ENCODE assay signal across 21 cellular contexts in genomic region chr18:50155406-50155805, GRCh38. TPM values are rescaled to one million over a fixed set of nuclear protein-coding genes. Genes with fewer than 3 reads are reported as not detected.
DNase-seq lines count a peak whose midpoint lies in the region; ATAC-seq, FAIRE-seq and TF ChIP-seq lines count a peak whose summit lies in the region.
"Had no signal": no experiment of that assay in that cellular context is flagged by ENCODE, and none has a peak within 500 bp of the region (broad histone marks: within the 10 kb centered on the region; RNA-seq: fewer than 3 reads in every experiment).

No MANE protein-coding gene starts in this region.

- H3K36me3 ChIP-seq in bronchial epithelial cell (ENCODE audit: control insufficient read depth, insufficient read depth, low read length) (no peaks in the 10 kb centered on the region), smooth muscle cell (ENCODE audit: low read depth) (no peaks in the 10 kb centered on the region)

- no peaks in the 10 kb centered on the region for H3K79me2 ChIP-seq in smooth muscle cell (ENCODE audit: low read depth)

- no peaks in the 10 kb centered on the region for H3K9me3 ChIP-seq in smooth muscle cell (replicated peaks; ENCODE audit: low read depth)
- H3K9me3 ChIP-seq: Caco-2 had no signal

- DNase-seq in bronchial epithelial cell (ENCODE audit: low read depth): peak; percentile 57
- DNase-seq in epithelial cell of prostate (ENCODE audit: low read depth, low spot score): no peak
- DNase-seq in smooth muscle cell (lab: John Stamatoyannopoulos, UW; ENCODE audit: unreplicated experiment): no peak
- DNase-seq in activated naive CD4-positive, alpha-beta T cell (lab: John Stamatoyannopoulos, UW): no peak
- DNase-seq: ACHN; AML-193; Caco-2; CD4-positive, alpha-beta T cell; GOT3; H7; IMR-90 had no signal

- H3K27me3 ChIP-seq in bronchial epithelial cell (ENCODE audit: control insufficient read depth, insufficient read depth, low read length) (no peaks in the 10 kb centered on the region), smooth muscle cell (ENCODE audit: low read depth) (no peaks in the 10 kb centered on the region)

- H3K27ac ChIP-seq in epithelial cell of prostate (peak overlapping the region; percentile 79), smooth muscle cell (ENCODE audit: low read depth) (peak overlapping the region; percentile 44)
- H3K27ac ChIP-seq: C4-2B had no signal

- TF ChIP-seq POLR2A in GM18505 (IDR thresholded peaks at IDR 0.05; ENCODE audit: borderline replicate concordance, extremely low read depth, insufficient read depth, insufficient read length): no peak

- no peak overlapping the region for H3K4me2 ChIP-seq in smooth muscle cell

- H3K4me3 ChIP-seq in bronchial epithelial cell (ENCODE audit: low read depth, low read length) (no peak overlapping the region), smooth muscle cell (no peak overlapping the region)

- no peak for FAIRE-seq in bronchial epithelial cell (lab: Jason Lieb, UNC)
- FAIRE-seq: A204.1, D721Med, G401.6, GM12891, GM18507, HTR-8/SVneo had no signal

- peaks cover 13% of the 10 kb centered on the region for H3K4me1 ChIP-seq in smooth muscle cell (ENCODE audit: low read depth)

- ATAC-seq in GM21576 (IDR thresholded peaks at IDR 0.05; ENCODE audit: unreplicated experiment) (no peak), GM18505 (IDR thresholded peaks at IDR 0.05; ENCODE audit: unreplicated experiment) (no peak)
- ATAC-seq: HCT116 had no signal

- H4K20me1 ChIP-seq in smooth muscle cell (ENCODE audit: low read depth): no peaks in the 10 kb centered on the region

- H3F3A ChIP-seq in smooth muscle cell (ENCODE audit: low read depth): no peaks in the 10 kb centered on the region

- WGBS in smooth muscle cell (ENCODE audit: low lambda C conversion rate): 72% methylated on average over 2 of the region's 2 CpGs

- H3K9ac ChIP-seq in smooth muscle cell (ENCODE audit: low read depth): no peak overlapping the region

- no peak overlapping the region for H2AFZ ChIP-seq in smooth muscle cell (ENCODE audit: low read depth)

- TF ChIP-seq CTCF in bronchial epithelial cell (IDR thresholded peaks at IDR 0.05; ENCODE audit: insufficient read depth, low read length, severe bottlenecking) (no peak), smooth muscle cell (IDR thresholded peaks at IDR 0.05; ENCODE audit: borderline replicate concordance, insufficient read depth, poor library complexity, severe bottlenecking) (no peak)

RNA-seq across cellular contexts. Expression of gene MYO5B, which starts 39.5 kb away (rescaled TPM):
- total RNA-seq in bronchial epithelial cell: 31.3 and 66.8 TPM in 2 replicates
- total RNA-seq in smooth muscle cell: 11.2 and 25.3 TPM in 2 replicates
- 1.7 and 8.2 TPM in 2 replicates for polyA plus RNA-seq in smooth muscle cell
- total RNA-seq: CD4-positive, alpha-beta T cell had no signal
